In the genomic region with DNA sequence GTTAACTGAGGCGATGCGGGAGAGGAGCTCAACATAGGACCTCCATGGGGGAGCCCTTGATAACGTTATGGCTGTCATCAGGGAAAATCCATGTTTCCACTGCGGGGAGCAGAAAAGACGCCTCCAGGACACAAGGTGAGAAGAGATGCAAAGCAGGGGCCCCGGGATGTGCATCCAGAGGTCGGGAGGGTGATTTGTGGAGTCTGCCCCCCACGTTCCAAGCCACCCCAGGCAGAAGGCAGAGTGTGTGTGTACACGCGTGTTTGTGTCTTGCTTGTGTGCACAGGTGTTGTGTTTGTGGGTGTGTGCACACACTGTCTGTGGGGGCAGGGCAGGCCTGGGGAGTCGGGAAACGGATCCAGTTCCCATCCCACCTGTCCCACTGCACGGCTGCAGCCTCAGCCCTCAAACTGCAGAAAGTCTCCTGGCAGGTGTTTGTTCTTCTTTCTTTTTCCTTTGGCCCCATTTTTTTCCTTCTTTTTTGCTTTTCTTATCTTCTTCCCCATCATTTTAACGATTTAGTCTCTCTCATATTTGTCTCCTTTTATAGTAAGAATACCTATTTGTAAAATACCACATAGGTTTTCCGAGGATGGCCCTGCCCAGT, we compare ENCODE assay signal across 27 cellular contexts. TPM values are rescaled to one million over a fixed set of nuclear protein-coding genes. Genes with fewer than 3 reads are reported as not detected.
A peak's percentile ranks its signal among the peaks of the same experiment; 100 is the strongest.
DNase-seq lines count a peak whose midpoint lies in the region; ATAC-seq, FAIRE-seq and TF ChIP-seq lines count a peak whose summit lies in the region.
"Had no signal": no experiment of that assay in that cellular context is flagged by ENCODE, and none has a peak within 500 bp of the region (broad histone marks: within the 10 kb centered on the region; RNA-seq: fewer than 3 reads in every experiment).

No MANE protein-coding gene starts in this region.

- intact Hi-C loops in left ventricle myocardium superior (cut with micrococcal nuclease), result no loop called here
- intact Hi-C loops in kidney (cut with DNase I), result no loop called here

- no peak overlapping the region for H3K9ac ChIP-seq in kidney (ENCODE audit: low read length in 2 of 2)
- H3K9ac ChIP-seq: GM23248 had no signal

- no peak overlapping the region for H3K27ac ChIP-seq in right atrium auricular region
- no peak overlapping the region for H3K27ac ChIP-seq in HEK293 (ENCODE audit: extremely low read depth, low read depth, low read length)
- H3K27ac ChIP-seq in kidney (ENCODE audit: low read depth in 2 of 2, low read length in 2 of 2), result no peak overlapping the region
- H3K27ac ChIP-seq: GM23248, HL-60, SK-N-MC had no signal

- H3K36me3 ChIP-seq in right atrium auricular region (no peaks in the 10 kb centered on the region), HEK293 (ENCODE audit: control insufficient read depth in 2 of 2, insufficient read depth in 1 of 2, low read length in 2 of 2) (no peaks in the 10 kb centered on the region), kidney (ENCODE audit: control insufficient read depth in 1 of 2, insufficient read depth in 2 of 2, low read length in 2 of 2) (no peaks in the 10 kb centered on the region)

- no peak overlapping the region for H3K4me3 ChIP-seq in right atrium auricular region
- H3K4me3 ChIP-seq in HEK293 (ENCODE audit: low read depth, low read length), result no peak overlapping the region
- no peak overlapping the region for H3K4me3 ChIP-seq in kidney (ENCODE audit: low read length in 2 of 2)
- H3K4me3 ChIP-seq: GM23248, SK-N-MC had no signal

- no peak for TF ChIP-seq CTCF in right atrium auricular region (IDR thresholded peaks at IDR 0.05)
- TF ChIP-seq CTCF in HEK293 (tag by site-specific recombination; IDR thresholded peaks at IDR 0.05), result no peak
- no peak for TF ChIP-seq CTCF in kidney (IDR thresholded peaks at IDR 0.05; ENCODE audit: borderline replicate concordance, extremely low read depth, insufficient read depth)

- H3K9me3 ChIP-seq in right atrium auricular region (no peaks in the 10 kb centered on the region), HEK293 (ENCODE audit: control insufficient read depth, insufficient read depth, low read depth, low read length) (no peaks in the 10 kb centered on the region), kidney (ENCODE audit: control insufficient read depth in 1 of 2, low read length in 2 of 2) (no peaks in the 10 kb centered on the region)
- H3K9me3 ChIP-seq: Caco-2 had no signal

- DNase-seq in right atrium auricular region (ENCODE audit: low spot score) (peak; percentile 43), left ventricle myocardium superior (no peak), kidney (peak; percentile 49), ureter (ENCODE audit: low spot score) (peak; percentile 31), NCI-H187 treated with DMSO at 0.1 percent for 48 hours (lab: John Stamatoyannopoulos, UW) (no peak), epidermal melanocyte (ENCODE audit: insufficient read length, low spot score) (no peak)
- DNase-seq: C1 segment of cervical spinal cord; Caco-2; CD8-positive, alpha-beta T cell; EL; GDM1; GM23248; HCEC 1CT; Karpas-422; NCI-H1092 treated with DMSO at 0.1 percent for 48 hours; NCI-H1436; NCI-H187; NCI-H446; NCI-H524 treated with DMSO at 0.1 percent for 48 hours; NCI-H774; SIG-M5 had no signal

- POLR2A ChIA-PET in HEK293 (lab: Yijun Ruan, JAX), result no interaction called here

- CTCF ChIA-PET in HEK293 (lab: Yijun Ruan, JAX), result no interaction called here

- no peak for ATAC-seq in left ventricle myocardium superior
- ATAC-seq in GM21367 (IDR thresholded peaks at IDR 0.05; ENCODE audit: unreplicated experiment), result no peak
- ATAC-seq: CD8-positive, alpha-beta T cell had no signal

- H3K27me3 ChIP-seq in right atrium auricular region, result no peaks in the 10 kb centered on the region

- H3K4me1 ChIP-seq in right atrium auricular region, result no peaks in the 10 kb centered on the region
- H3K4me1 ChIP-seq in HEK293 (ENCODE audit: control insufficient read depth, insufficient read depth, low read length), result no peaks in the 10 kb centered on the region
- H3K4me1 ChIP-seq in kidney (ENCODE audit: control insufficient read depth in 1 of 2, insufficient read depth in 1 of 2, low read depth in 1 of 2, low read length in 2 of 2), result no peaks in the 10 kb centered on the region

- no peak for FAIRE-seq in kidney (lab: Jason Lieb, UNC)
- FAIRE-seq: GM12892, RCC 7860 had no signal

TF ChIP-seq in HEK293, 187 proteins besides CTCF, POLR2A, EP300 and RAD21:
- TF ChIP-seq, protein P1, sequence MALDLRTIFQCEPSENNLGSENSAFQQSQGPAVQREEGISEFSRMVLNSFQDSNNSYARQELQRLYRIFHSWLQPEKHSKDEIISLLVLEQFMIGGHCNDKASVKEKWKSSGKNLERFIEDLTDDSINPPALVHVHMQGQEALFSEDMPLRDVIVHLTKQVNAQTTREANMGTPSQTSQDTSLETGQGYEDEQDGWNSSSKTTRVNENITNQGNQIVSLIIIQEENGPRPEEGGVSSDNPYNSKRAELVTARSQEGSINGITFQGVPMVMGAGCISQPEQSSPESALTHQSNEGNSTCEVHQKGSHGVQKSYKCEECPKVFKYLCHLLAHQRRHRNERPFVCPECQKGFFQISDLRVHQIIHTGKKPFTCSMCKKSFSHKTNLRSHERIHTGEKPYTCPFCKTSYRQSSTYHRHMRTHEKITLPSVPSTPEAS (tag by site-specific recombination; IDR thresholded peaks at IDR 0.05), result peak; percentile 41; the same call in 1 of the 2 replicates
- no peak for TF ChIP-seq ZNF670 (tag by site-specific recombination; IDR thresholded peaks at IDR 0.05; ENCODE audit: low read depth)
- TF ChIP-seq ZNF558 (tag by site-specific recombination; IDR thresholded peaks at IDR 0.05), result no peak
- TF ChIP-seq ZNF600 (tag by site-specific recombination; IDR thresholded peaks at IDR 0.05), result no peak
- peak; percentile 26; the same call in 1 of the 2 replicates for TF ChIP-seq GLIS2 (tag by site-specific recombination; IDR thresholded peaks at IDR 0.05)
- TF ChIP-seq ZNF530 (tag by site-specific recombination; IDR thresholded peaks at IDR 0.05; ENCODE audit: low read depth), result no peak

RNA-seq across cellular contexts. Expression of a gene that starts 17.4 kb away (rescaled TPM):
- total RNA-seq in right atrium auricular region (under 1 TPM; 0.08 to 0.48 TPM), left ventricle myocardium superior (not detected), kidney (0.13 TPM), ureter (9.5 TPM)
- polyA plus RNA-seq in kidney (ENCODE audit: insufficient read depth, low read depth, low replicate concordance), result 0.37 TPM
- total RNA-seq: CD8-positive, alpha-beta T cell; GM23248 had no signal
- polyA plus RNA-seq: GM23248 had no signal

Comparison
In these comparisons a context has a peak if more than half of its experiments do, and no peak if none do; other contexts are left out.
1. DNase-seq: peak in right atrium auricular region (single experiment), kidney (single experiment) and ureter (single experiment); none in left ventricle myocardium superior (single experiment), NCI-H187 treated with DMSO at 0.1 percent for 48 hours (single experiment) and epidermal melanocyte (single experiment).